ENCODE assay signal across 8 cellular contexts in the genomic region with DNA sequence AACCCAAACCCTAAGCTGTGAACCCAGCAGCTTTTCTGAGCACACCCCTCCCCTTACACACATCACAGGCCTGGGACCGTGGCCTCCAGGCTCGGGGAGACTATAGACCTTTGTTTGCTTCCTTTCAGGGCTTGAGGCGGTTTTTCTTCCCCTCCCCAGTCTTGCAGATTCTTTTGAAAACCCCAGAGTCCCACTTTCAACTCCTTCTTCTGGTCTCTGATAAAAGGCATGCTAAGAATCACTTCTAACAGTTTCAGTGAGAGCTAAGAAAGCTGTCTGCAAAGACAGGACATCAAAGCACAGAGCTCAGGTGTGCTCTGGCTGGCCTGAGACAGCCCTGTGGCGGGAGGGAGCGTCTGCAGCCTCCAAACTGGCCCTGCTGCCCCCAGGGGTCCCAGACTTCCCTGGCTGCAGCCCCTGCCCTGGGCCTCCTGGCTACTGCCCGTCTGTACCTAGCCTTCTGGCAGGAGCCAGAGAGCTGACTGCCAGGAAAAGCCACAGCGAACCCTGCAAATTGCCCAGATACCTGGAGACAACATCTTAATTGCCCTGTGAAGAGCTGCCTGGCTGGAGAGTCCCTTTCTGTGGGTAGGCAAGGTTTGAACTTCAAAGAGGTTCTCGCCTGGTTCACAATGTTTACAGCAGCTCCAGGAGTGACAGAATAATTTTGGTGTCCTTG.
DNase-seq lines count a peak whose midpoint lies in the region; ATAC-seq, FAIRE-seq and TF ChIP-seq lines count a peak whose summit lies in the region.

No MANE protein-coding gene starts in this region.

- peak overlapping the region in 1 of 2 donors; percentile 55 for H3K27ac ChIP-seq in small intestine (ENCODE audit: low read depth in 1 of 2, low read length in 1 of 2)

- H3K36me3 ChIP-seq in small intestine (ENCODE audit: control insufficient read depth in 2 of 2, insufficient read depth in 2 of 2, low read length in 2 of 2), result no peaks in the 10 kb centered on the region

- H3K4me1 ChIP-seq in small intestine (ENCODE audit: control insufficient read depth in 2 of 2, insufficient read depth in 1 of 2, low read depth in 1 of 2, low read length in 1 of 2), result no peaks in the 10 kb centered on the region

- no peaks in the 10 kb centered on the region for H3K9me3 ChIP-seq in small intestine (ENCODE audit: control insufficient read depth, low read depth)

- H3K36me3 Mint-ChIP-seq in chondrocyte (ENCODE audit: low read depth), result no peaks in the 10 kb centered on the region

- peaks cover 5% of the 10 kb centered on the region for H3K9me3 Mint-ChIP-seq in chondrocyte (ENCODE audit: low read depth)

- 55 to 70% (median 61%) methylated on average over 8 of the region's 8 CpGs for WGBS in small intestine, 3 donors

- no peak overlapping the region for H3K4me3 ChIP-seq in small intestine (ENCODE audit: low read depth in 1 of 2, low read length in 2 of 2)

- H3K27me3 Mint-ChIP-seq in chondrocyte (ENCODE audit: low read depth), result peaks cover 11% of the 10 kb centered on the region

- FAIRE-seq in small intestine (lab: Jason Lieb, UNC), result no peak

- H3K27ac Mint-ChIP-seq in chondrocyte (ENCODE audit: unreplicated experiment), result no peak overlapping the region

- ATAC-seq in HG03442 (IDR thresholded peaks at IDR 0.05; ENCODE audit: unreplicated experiment), result peak; percentile 36

- no peak for TF ChIP-seq CTCF in chondrocyte (IDR thresholded peaks at IDR 0.05)

- H3K4me1 Mint-ChIP-seq in chondrocyte (ENCODE audit: low read depth), result peaks cover 9% of the 10 kb centered on the region

- H3K27me3 ChIP-seq in small intestine (ENCODE audit: control insufficient read depth in 2 of 2, insufficient read depth in 2 of 2, low read length in 2 of 2), result no peaks in the 10 kb centered on the region

- DNase-seq in activated CD8-positive, alpha-beta memory T cell treated with anti-CD3 and anti-CD28 coated beads for 24 hours, result peak; percentile 73
- DNase-seq in activated CD8-positive, alpha-beta memory T cell treated with anti-CD3 and anti-CD28 coated beads, Interleukin-2, amount 50 U/mL, for 48 hours, result no peak
- peak; percentile 36 to 41 for DNase-seq in activated T-cell treated with anti-CD3 and anti-CD28 coated beads, Interleukin-2, amount 50 U/mL, for 48 hours
- peak; percentile 47 for DNase-seq in small intestine
- DNase-seq in chondrocyte (ENCODE audit: low spot score), result no peak
- no peak for DNase-seq in ecto neural progenitor cell (ENCODE audit: low spot score)
- DNase-seq in Kasumi-1 (lab: John Stamatoyannopoulos, UW), result no peak

- no peak overlapping the region for H3K4me3 Mint-ChIP-seq in chondrocyte (ENCODE audit: unreplicated experiment)

Comparison
In these comparisons a context has a peak if more than half of its experiments do, and no peak if none do; other contexts are left out.
1. DNase-seq: peak in activated CD8-positive, alpha-beta memory T cell treated with anti-CD3 and anti-CD28 coated beads for 24 hours (single experiment), activated T-cell treated with anti-CD3 and anti-CD28 coated beads, Interleukin-2, amount 50 U/mL, for 48 hours (2 of 2) and small intestine (single experiment); none in activated CD8-positive, alpha-beta memory T cell treated with anti-CD3 and anti-CD28 coated beads, Interleukin-2, amount 50 U/mL, for 48 hours (single experiment), chondrocyte (single experiment), ecto neural progenitor cell (single experiment) and Kasumi-1 (0 of 2).